ENCODE assay signal across 26 cellular contexts in genomic region chr18:10590412-10590811, GRCh38.
"Had no signal": no experiment of that assay in that cellular context is flagged by ENCODE, and none has a peak within 500 bp of the region (broad histone marks: within the 10 kb centered on the region; RNA-seq: fewer than 3 reads in every experiment).

No MANE protein-coding gene starts in this region.

- H3K36me3 Mint-ChIP-seq: activated CD4-positive, alpha-beta memory T cell treated with anti-CD3 and anti-CD28 coated beads for 36 hours; activated naive CD8-positive, alpha-beta T cell treated with anti-CD3 and anti-CD28 coated beads, Interleukin-2, amount 10 ng/mL, durations not matched to agents 7 days and 5 days had no signal

- H3K27ac Mint-ChIP-seq: activated CD4-positive, alpha-beta memory T cell treated with anti-CD3 and anti-CD28 coated beads for 36 hours; activated CD4-positive, alpha-beta T cell treated with anti-CD3 and anti-CD28 coated beads, Interleukin-2, amount 10 ng/mL, durations not matched to agents 7 days and 5 days; activated naive CD4-positive, alpha-beta T cell treated with anti-CD3 and anti-CD28 coated beads, Interleukin-2, amount 50 U/mL, for 24 hours; activated naive CD8-positive, alpha-beta T cell treated with anti-CD3 and anti-CD28 coated beads, Interleukin-2, amount 10 ng/mL, durations not matched to agents 7 days and 5 days; activated T-helper 1 cell treated with anti-CD3 and anti-CD28 coated beads, Interleukin-12 subunit alpha, Interleukin-12 subunit beta, Interleukin-2, Interleukin-4 antibody, amounts not matched to agents 30 ng/mL and 10 ng/mL and 1 ng/mL, durations not matched to agents 14 hours and 24 hours and 36 hours had no signal

- H3K9me3 ChIP-seq: ascending aorta, colonic mucosa, Peyer's patch had no signal

- H3K27me3 ChIP-seq: ascending aorta, cardiac muscle cell, colonic mucosa, Peyer's patch had no signal

- DNase-seq: activated CD4-positive, alpha-beta memory T cell treated with anti-CD3 and anti-CD28 coated beads for 36 hours; activated CD4-positive, alpha-beta T cell treated with anti-CD3 and anti-CD28 coated beads, Interleukin-2, amount 10 ng/mL, durations not matched to agents 7 days and 5 days; activated CD8-positive, alpha-beta memory T cell treated with anti-CD3 and anti-CD28 coated beads, Interleukin-2, amount 50 U/mL, for 4 hours; activated effector memory CD4-positive, alpha-beta T cell treated with anti-CD3 and anti-CD28 coated beads, Interleukin-2, amount 50 U/mL, for 16 hours; activated naive CD4-positive, alpha-beta T cell; activated naive CD8-positive, alpha-beta T cell treated with anti-CD3 and anti-CD28 coated beads, Interleukin-2, amount 10 ng/mL, durations not matched to agents 7 days and 5 days; activated T-cell treated with anti-CD3 and anti-CD28 coated beads for 4 hours; activated T-cell treated with anti-CD3 and anti-CD28 coated beads, Interleukin-2, amount 50 U/mL, for 4 hours; amygdala; colonic mucosa; NCI-H1105; NCI-H1436; NCI-H1694 treated with DMSO at 0.1 percent for 48 hours; NCI-H2029; NCI-H345; NCI-H524 treated with DMSO at 0.1 percent for 48 hours; Peyer's patch; SIG-M5; T1000 had no signal

- H3K36me3 ChIP-seq: ascending aorta, cardiac muscle cell, colonic mucosa, Peyer's patch had no signal

- ATAC-seq: activated T-cell treated with anti-CD3 and anti-CD28 coated beads, Interleukin-2, amount 50 U/mL, for 4 hours; Right ventricle myocardium inferior had no signal

- H3K4me3 Mint-ChIP-seq: activated CD4-positive, alpha-beta memory T cell treated with anti-CD3 and anti-CD28 coated beads for 36 hours; activated CD4-positive, alpha-beta T cell treated with anti-CD3 and anti-CD28 coated beads, Interleukin-2, amount 10 ng/mL, durations not matched to agents 7 days and 5 days; activated naive CD4-positive, alpha-beta T cell treated with anti-CD3 and anti-CD28 coated beads, Interleukin-2, amount 50 U/mL, for 24 hours; activated naive CD8-positive, alpha-beta T cell treated with anti-CD3 and anti-CD28 coated beads, Interleukin-2, amount 10 ng/mL, durations not matched to agents 7 days and 5 days; activated T-cell treated with anti-CD3 and anti-CD28 coated beads, Interleukin-2, amount 50 U/mL, for 4 hours; activated T-helper 1 cell treated with anti-CD3 and anti-CD28 coated beads, Interleukin-12 subunit alpha, Interleukin-12 subunit beta, Interleukin-2, Interleukin-4 antibody, amounts not matched to agents 30 ng/mL and 10 ng/mL and 1 ng/mL, durations not matched to agents 14 hours and 24 hours and 36 hours; central memory CD8-positive, alpha-beta T cell had no signal

- H3K27me3 Mint-ChIP-seq: activated naive CD4-positive, alpha-beta T cell treated with anti-CD3 and anti-CD28 coated beads, Interleukin-2, amount 50 U/mL, for 24 hours; activated naive CD8-positive, alpha-beta T cell treated with anti-CD3 and anti-CD28 coated beads, Interleukin-2, amount 10 ng/mL, durations not matched to agents 7 days and 5 days had no signal

- H3K4me3 ChIP-seq: ascending aorta, cardiac muscle cell, colonic mucosa, Peyer's patch had no signal

- H3K27ac ChIP-seq: ascending aorta, cardiac muscle cell, colonic mucosa, Peyer's patch, RWPE1 had no signal

- H3K4me1 ChIP-seq: ascending aorta, colonic mucosa, Peyer's patch had no signal

- H3K4me1 Mint-ChIP-seq: activated naive CD4-positive, alpha-beta T cell treated with anti-CD3 and anti-CD28 coated beads, Interleukin-2, amount 50 U/mL, for 24 hours; central memory CD8-positive, alpha-beta T cell had no signal

- H3K9me3 Mint-ChIP-seq: activated naive CD8-positive, alpha-beta T cell treated with anti-CD3 and anti-CD28 coated beads, Interleukin-2, amount 10 ng/mL, durations not matched to agents 7 days and 5 days; activated T-cell treated with anti-CD3 and anti-CD28 coated beads, Interleukin-2, amount 50 U/mL, for 4 hours; activated T-helper 1 cell treated with anti-CD3 and anti-CD28 coated beads, Interleukin-12 subunit alpha, Interleukin-12 subunit beta, Interleukin-2, Interleukin-4 antibody, amounts not matched to agents 30 ng/mL and 10 ng/mL and 1 ng/mL, durations not matched to agents 14 hours and 24 hours and 36 hours; central memory CD8-positive, alpha-beta T cell had no signal
